ENCODE assay signal across 11 cellular contexts in genomic region chr10:42875792-42876191, GRCh38.
DNase-seq lines count a peak whose midpoint lies in the region; ATAC-seq and TF ChIP-seq lines count a peak whose summit lies in the region.
"Had no signal": no experiment of that assay in that cellular context is flagged by ENCODE, and none has a peak within 500 bp of the region (broad histone marks: within the 10 kb centered on the region; RNA-seq: fewer than 3 reads in every experiment).

No MANE protein-coding gene starts in this region.

- H4K20me1 ChIP-seq in smooth muscle cell (ENCODE audit: low read depth) = no peaks in the 10 kb centered on the region

- H3K79me2 ChIP-seq in smooth muscle cell (ENCODE audit: low read depth) = no peaks in the 10 kb centered on the region

- H3K4me1 ChIP-seq in smooth muscle cell (ENCODE audit: low read depth) = peaks cover 8% of the 10 kb centered on the region

- peak; percentile 82 for ATAC-seq in SK-N-SH treated with all-trans-retinoic acid at 6 μM for 48 hours
- peak; percentile 39 to 62 for ATAC-seq in left cardiac atrium

- peak overlapping the region; percentile 78 for H3K4me2 ChIP-seq in smooth muscle cell

- no peaks in the 10 kb centered on the region for H3K9me3 ChIP-seq in smooth muscle cell (replicated peaks; ENCODE audit: low read depth)

- 22% methylated on average over 9 of the region's 9 CpGs for WGBS in smooth muscle cell (ENCODE audit: low lambda C conversion rate)

- peak; percentile 0 for DNase-seq in NCI-H2227 (lab: John Stamatoyannopoulos, UW; ENCODE audit: unreplicated experiment)
- DNase-seq in NCI-H2227 treated with DMSO at 0.1 percent for 48 hours (lab: John Stamatoyannopoulos, UW) = no peak
- DNase-seq in left cardiac atrium = peak; percentile 40
- peak; percentile 27 for DNase-seq in smooth muscle cell (lab: John Stamatoyannopoulos, UW; ENCODE audit: unreplicated experiment)
- no peak for DNase-seq in iPS-NIHi11 (ENCODE audit: low spot score)
- no peak for DNase-seq in cerebellar nuclear complex (lab: John Stamatoyannopoulos, UW)
- DNase-seq in activated CD4-positive, alpha-beta T cell treated with anti-CD3 and anti-CD28 coated beads for 1 hour = no peak
- DNase-seq: activated CD4-positive, CD25-positive, alpha-beta regulatory T cell; cortex of kidney had no signal

- no peaks in the 10 kb centered on the region for H3F3A ChIP-seq in smooth muscle cell (ENCODE audit: low read depth)

- no peaks in the 10 kb centered on the region for H3K27me3 ChIP-seq in smooth muscle cell (ENCODE audit: low read depth)

- TF ChIP-seq CTCF in smooth muscle cell (IDR thresholded peaks at IDR 0.05; ENCODE audit: borderline replicate concordance, insufficient read depth, poor library complexity, severe bottlenecking) = no peak

- intact Hi-C loops in left cardiac atrium (cut with DNase I) = no loop called here

- no peaks in the 10 kb centered on the region for H3K36me3 ChIP-seq in smooth muscle cell (ENCODE audit: low read depth)

- H3K9ac ChIP-seq in smooth muscle cell (ENCODE audit: low read depth) = no peak overlapping the region

- peak overlapping the region; percentile 41 for H2AFZ ChIP-seq in smooth muscle cell (ENCODE audit: low read depth)

- no peak overlapping the region for H3K4me3 ChIP-seq in smooth muscle cell

- no peak overlapping the region for H3K27ac ChIP-seq in smooth muscle cell (ENCODE audit: low read depth)
- H3K27ac ChIP-seq: HL-60 had no signal

TF ChIP-seq in SK-N-SH treated with all-trans-retinoic acid at 6 μM for 48 hours, 23 proteins besides CTCF, POLR2A, EP300 and RAD21:
- TF ChIP-seq TCF4 (CRISPR knock-in tag; IDR thresholded peaks at IDR 0.05; ENCODE audit: borderline replicate concordance) (peak; percentile 27; the same call in 1 of the 2 replicates), TSHZ2 (CRISPR knock-in tag; IDR thresholded peaks at IDR 0.05) (peak; percentile 78), ZNF8 (CRISPR knock-in tag; IDR thresholded peaks at IDR 0.05) (no peak)

Comparison
In these comparisons a context has a peak if more than half of its experiments do, and no peak if none do; other contexts are left out.
1. DNase-seq: peak in NCI-H2227 (single experiment), left cardiac atrium (single experiment) and smooth muscle cell (single experiment); none in NCI-H2227 treated with DMSO at 0.1 percent for 48 hours (single experiment), iPS-NIHi11 (single experiment), cerebellar nuclear complex (0 of 2) and activated CD4-positive, alpha-beta T cell treated with anti-CD3 and anti-CD28 coated beads for 1 hour (single experiment).